In the genomic region with DNA sequence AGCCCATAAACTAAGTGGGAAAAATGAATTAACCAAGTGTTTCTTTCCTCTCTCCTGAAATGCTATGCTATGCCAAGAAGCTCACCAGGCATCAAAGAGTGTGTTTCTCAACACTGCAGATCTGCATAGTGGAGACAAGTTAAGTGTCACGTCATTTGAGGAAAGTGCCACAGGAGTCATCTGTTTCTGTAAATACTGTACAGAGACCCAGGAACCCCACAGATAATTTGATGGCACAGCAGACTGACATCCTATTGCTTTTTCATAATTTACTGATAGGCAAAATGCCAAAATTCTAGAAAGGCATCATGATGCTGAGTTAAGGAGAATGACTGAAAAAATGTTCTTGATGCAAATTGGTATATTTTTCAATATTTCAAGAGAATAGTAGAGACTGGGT, we compare ENCODE assay signal across 16 cellular contexts.
"Had no signal": no experiment of that assay in that cellular context is flagged by ENCODE, and none has a peak within 500 bp of the region (broad histone marks: within the 10 kb centered on the region; RNA-seq: fewer than 3 reads in every experiment).

No MANE protein-coding gene starts in this region.

- H3K79me2 ChIP-seq: hepatocyte had no signal

- H3K27me3 ChIP-seq: hepatocyte, right lobe of liver, suprapubic skin, thyroid gland had no signal

- H3K27ac ChIP-seq: hepatocyte, parathyroid adenoma, prostate gland, right lobe of liver, suprapubic skin, thyroid gland had no signal

- H3K36me3 ChIP-seq: prostate gland, right lobe of liver, suprapubic skin, thyroid gland had no signal

- H3K4me1 ChIP-seq: prostate gland, right lobe of liver, suprapubic skin had no signal

- H3K4me3 ChIP-seq: hepatocyte, prostate gland, right lobe of liver, suprapubic skin, thyroid gland had no signal

- H3K4me2 ChIP-seq: hepatocyte had no signal

- H2AFZ ChIP-seq: hepatocyte, parathyroid adenoma had no signal

- H3K9ac ChIP-seq: parathyroid adenoma had no signal

- H3K9me3 ChIP-seq: prostate gland, right lobe of liver, suprapubic skin, thyroid gland had no signal

- DNase-seq: effector CD4-positive, alpha-beta T cell; foreskin melanocyte; head of caudate nucleus; left colon; mesendoderm; naive B cell; right lobe of liver; stimulated activated CD4-positive, alpha-beta T cell treated with anti-CD3 and anti-CD28 coated beads, Interleukin-4, amount 100 ng/mL, for 1 hour; stimulated activated CD8-positive, alpha-beta memory T cell treated with anti-CD3 and anti-CD28 coated beads, Interleukin-4, amount 100 ng/mL, for 48 hours; stimulated activated naive CD8-positive, alpha-beta T cell treated with anti-CD3 and anti-CD28 coated beads, Interleukin-15, Interleukin-2, amounts not matched to agents 100 U/mL and 50 U/mL, for 24 hours; thyroid gland had no signal

- ATAC-seq: right lobe of liver; stimulated activated effector memory CD8-positive, alpha-beta T cell treated with anti-CD3 and anti-CD28 coated beads, Interleukin-12 subunit alpha, Interleukin-12 subunit beta, amount 100 ng/mL, for 72 hours; stimulated activated naive CD8-positive, alpha-beta T cell treated with anti-CD3 and anti-CD28 coated beads, Interleukin-15, Interleukin-2, amounts not matched to agents 100 U/mL and 50 U/mL, for 24 hours had no signal
